ENCODE assay signal across 29 cellular contexts in genomic region chr1:114902343-114902742, GRCh38. TPM values are rescaled to one million over a fixed set of nuclear protein-coding genes. Genes with fewer than 3 reads are reported as not detected.
DNase-seq lines count a peak whose midpoint lies in the region; ATAC-seq, FAIRE-seq and TF ChIP-seq lines count a peak whose summit lies in the region.
"Had no signal": no experiment of that assay in that cellular context is flagged by ENCODE, and none has a peak within 500 bp of the region (broad histone marks: within the 10 kb centered on the region; RNA-seq: fewer than 3 reads in every experiment).

No MANE protein-coding gene starts in this region.

- POLR2A ChIA-PET in K562 (lab: Yijun Ruan, JAX), result no interaction called here

- H2AFZ ChIP-seq in K562 (ENCODE audit: low read depth, low read length), result no peak overlapping the region

- TF ChIP-seq RAD21 in K562 (CRISPR knock-in tag; conservative IDR thresholded peaks at IDR 0.05 in 1 of 2, IDR thresholded peaks at IDR 0.05 in 1 of 2), result no peak

- no peak for TF ChIP-seq CTCF in K562 (IDR thresholded peaks at IDR 0.05 in 2 of 3, conservative IDR thresholded peaks at IDR 0.05 in 1 of 3; ENCODE audit: insufficient read depth in 2 of 3, low read depth in 1 of 3, low read length in 3 of 3)
- TF ChIP-seq CTCF in thoracic aorta (IDR thresholded peaks at IDR 0.05), result no peak

- H3K27me3 ChIP-seq in HUES48 (ENCODE audit: control insufficient read depth, insufficient read depth, low read length) (no peaks in the 10 kb centered on the region), K562 (ENCODE audit: control insufficient read depth in 2 of 2, insufficient read depth in 2 of 2, low read length in 2 of 2) (no peaks in the 10 kb centered on the region), thoracic aorta (replicated peaks; ENCODE audit: insufficient read depth) (no peaks in the 10 kb centered on the region)
- H3K27me3 ChIP-seq: breast epithelium, gastrocnemius medialis, ovary, right lobe of liver, transverse colon had no signal

- H3K9ac ChIP-seq in HUES48 (ENCODE audit: low read depth, low read length) (peak overlapping the region; percentile 55; the same call in 1 of the 2 replicates), K562 (ENCODE audit: insufficient read depth in 1 of 2, low read depth in 2 of 2, low read length in 2 of 2) (no peak overlapping the region)

- H3K4me3 ChIP-seq in HUES48 (ENCODE audit: low read depth, low read length), result peak overlapping the region; percentile 57
- H3K4me3 ChIP-seq in K562, result no peak overlapping the region
- peak overlapping the region; percentile 59 for H3K4me3 ChIP-seq in thoracic aorta
- H3K4me3 ChIP-seq: breast epithelium, gastrocnemius medialis, ovary, right lobe of liver, transverse colon had no signal

- peak; percentile 58 for FAIRE-seq in K562 (lab: Jason Lieb, UNC)
- FAIRE-seq: GM18507, TTC549 had no signal

- CTCF ChIA-PET in K562 (lab: Yijun Ruan, JAX; ENCODE audit: low intra/inter-chr PET ratio), result no interaction called here

- ATAC-seq in K562 (peak; percentile 59; the same call in 1 of the 3 replicates), thoracic aorta (ENCODE audit: insufficient number of reproducible peaks, low FRiP score, low read depth) (no peak), left lobe of liver (no peak), HG03097 (IDR thresholded peaks at IDR 0.05; ENCODE audit: low FRiP score, unreplicated experiment) (no peak)
- ATAC-seq: activated naive CD8-positive, alpha-beta T cell treated with anti-CD3 and anti-CD28 coated beads, Interleukin-2, amount 50 U/mL, for 24 hours; effector memory CD8-positive, alpha-beta T cell; gastrocnemius medialis; right lobe of liver; T-cell had no signal

- in situ Hi-C loops in K562 (cut with MboI), result no loop called here

- H4K20me1 ChIP-seq in K562 (replicated peaks; ENCODE audit: control insufficient read depth, insufficient read depth, low read length), result no peaks in the 10 kb centered on the region

- intact Hi-C loops in K562 (cut with micrococcal nuclease), result no loop called here

- no TSS peak for BruUV-seq in K562 (replicated peaks; lab: Mats Ljungman, UMichigan)

- no peak overlapping the region for H3K4me2 ChIP-seq in K562 (ENCODE audit: insufficient read depth, low read length)

- DNase-seq in K562 (ENCODE audit: extremely low read depth in 1 of 4, low spot score in 3 of 4) (peak in 3 of 4 experiments; percentile 11 to 32 (median 26)), left kidney (ENCODE audit: low read depth, low spot score) (peak; percentile 28), thoracic aorta (ENCODE audit: low spot score) (no peak), left lobe of liver (ENCODE audit: low spot score) (no peak), amygdala (lab: John Stamatoyannopoulos, UW) (no peak)
- DNase-seq: activated CD4-positive, CD25-positive, alpha-beta regulatory T cell treated with anti-CD3 and anti-CD28 coated beads, Interleukin-2, amount 50 U/mL, for 72 hours; activated CD8-positive, alpha-beta memory T cell treated with anti-CD3 and anti-CD28 coated beads for 24 hours; activated gamma-delta T cell treated with Interleukin-2 at 50 U/mL for 16 hours; activated naive CD8-positive, alpha-beta T cell treated with anti-CD3 and anti-CD28 coated beads, Interleukin-2, amount 50 U/mL, for 24 hours; activated T-cell treated with anti-CD3 and anti-CD28 coated beads, Interleukin-2, amount 50 U/mL, for 1 hour; CD4-positive, alpha-beta memory T cell; effector memory CD8-positive, alpha-beta T cell; esophagus squamous epithelium; gastrocnemius medialis; GF-D8; KG1; mammary epithelial cell; NCI-H1417 treated with DMSO at 0.1 percent for 48 hours; NCI-H2081 treated with DMSO at 0.1 percent for 48 hours; right lobe of liver; SHP77 treated with DMSO at 0.1 percent for 48 hours; T-cell; transverse colon had no signal

- TF ChIP-seq POLR2A in K562 (conservative IDR thresholded peaks at IDR 0.05), result no peak

- H3K9me3 ChIP-seq in HUES48 (ENCODE audit: control insufficient read depth, insufficient read depth, low read length) (peaks cover 6% of the 10 kb centered on the region; the same call in 1 of the 2 replicates), K562 (replicated peaks; ENCODE audit: control insufficient read depth, insufficient read depth, low read depth, low read length) (no peaks in the 10 kb centered on the region), thoracic aorta (no peaks in the 10 kb centered on the region)
- H3K9me3 ChIP-seq: breast epithelium, esophagus squamous epithelium, gastrocnemius medialis, ovary, right lobe of liver had no signal

- H3K27ac ChIP-seq in HUES48 (ENCODE audit: low read depth, low read length) (peak overlapping the region; percentile 63), K562 (ENCODE audit: extremely low read depth, low read depth, low read length) (no peak overlapping the region), thoracic aorta (no peak overlapping the region)
- H3K27ac ChIP-seq: breast epithelium, esophagus squamous epithelium, gastrocnemius medialis, ovary, right lobe of liver, transverse colon had no signal

- H3K4me1 ChIP-seq in HUES48 (ENCODE audit: control insufficient read depth, insufficient read depth, low read length) (peaks cover 20% of the 10 kb centered on the region), K562 (replicated peaks in 1 of 2; ENCODE audit: control insufficient read depth in 2 of 2, insufficient read depth in 2 of 2, low read length in 2 of 2) (no peaks in the 10 kb centered on the region), thoracic aorta (ENCODE audit: control insufficient read depth in 1 of 2, low read depth in 2 of 2) (no peaks in the 10 kb centered on the region)
- H3K4me1 ChIP-seq: breast epithelium, esophagus squamous epithelium, gastrocnemius medialis, right lobe of liver, transverse colon had no signal

- 0% methylated on average over 7 of the region's 7 CpGs for WGBS in K562 (ENCODE audit: insufficient coverage, low coverage, missing lambda C conversion rate)

- no peaks in the 10 kb centered on the region for H3K9me1 ChIP-seq in K562 (ENCODE audit: control insufficient read depth, insufficient read depth, low read length)

- no peaks in the 10 kb centered on the region for H3K36me3 ChIP-seq in HUES48 (ENCODE audit: control insufficient read depth, insufficient read depth, low read length)
- no peaks in the 10 kb centered on the region for H3K36me3 ChIP-seq in K562 (ENCODE audit: control insufficient read depth, insufficient read depth, low read length)
- no peaks in the 10 kb centered on the region for H3K36me3 ChIP-seq in thoracic aorta
- H3K36me3 ChIP-seq: breast epithelium, esophagus squamous epithelium, gastrocnemius medialis, ovary, right lobe of liver, transverse colon had no signal

- no peaks in the 10 kb centered on the region for H3K79me2 ChIP-seq in K562 (ENCODE audit: control insufficient read depth, insufficient read depth, low read length)

- TF ChIP-seq EP300 in K562 (IDR thresholded peaks at IDR 0.05; ENCODE audit: low read length), result no peak

TF ChIP-seq in K562, 482 proteins besides CTCF, POLR2A, EP300 and RAD21:
- no peak for TF ChIP-seq TAF9B (IDR thresholded peaks at IDR 0.05; ENCODE audit: partially characterized antibody)
- no peak for TF ChIP-seq POLR2AphosphoS5 (IDR thresholded peaks at IDR 0.05; ENCODE audit: control insufficient read depth, insufficient read depth, low read depth, low read length)
- no peak for TF ChIP-seq HINFP (tag; conservative IDR thresholded peaks at IDR 0.05; ENCODE audit: low read depth)
- TF ChIP-seq CBX3 (IDR thresholded peaks at IDR 0.05; ENCODE audit: borderline replicate concordance in 1 of 2, low read length in 2 of 2), result no peak
- no peak for TF ChIP-seq MTF1 (CRISPR knock-in tag; IDR thresholded peaks at IDR 0.05; ENCODE audit: borderline replicate concordance)
- TF ChIP-seq SMARCC2 (IDR thresholded peaks at IDR 0.05; ENCODE audit: low read depth), result no peak

RNA-seq across cellular contexts. Expression of gene SYCP1, which starts 47.7 kb away (rescaled TPM):
- total RNA-seq in K562 (2011; cell fraction: chromatin; rRNA removed; ENCODE audit: low replicate concordance), result not detected in 2 replicates
- not detected in 2 replicates for total RNA-seq in K562 (2011; cell fraction: nucleolus; rRNA removed)
- not detected in 2 replicates for total RNA-seq in K562 (2011; cell fraction: nucleoplasm; rRNA removed)
- total RNA-seq in K562 (2014; rRNA removed) (not detected in 2 replicates), K562 (2014; rRNA removed; fragmentation: Illumina TruSeq; extraction: Trizol) (not detected in 2 replicates), K562 (2015; rRNA removed; fragmentation: Illumina TruSeq; extraction: Trizol) (not detected in 2 replicates), K562 (2021) (not detected in 2 replicates), thoracic aorta (not detected), left lobe of liver (not detected)
- polyA plus RNA-seq in K562 (2011; rRNA removed) (not detected in 2 replicates), K562 (2014; fragmentation: Illumina TruSeq; extraction: Trizol) (not detected in 2 replicates), K562 (2014; fragmentation: Nextera tagmentation; extraction: Ambion mirVana) (not detected), K562 (2014; rRNA removed) (not detected in 2 replicates)
- not detected in 2 replicates for polyA plus RNA-seq in K562 (2011; cell fraction: cytosol; rRNA removed)
- polyA plus RNA-seq in K562 (2011; cell fraction: nucleus; rRNA removed), result not detected in 2 replicates
- not detected in 2 replicates for polyA plus RNA-seq in K562 (2012)
- not detected in 2 replicates for polyA minus RNA-seq in K562 (2011; rRNA and poly(A)+ RNA removed)
- not detected in 2 replicates for polyA minus RNA-seq in K562 (2011; cell fraction: cytosol; rRNA and poly(A)+ RNA removed)
- not detected in 2 replicates for polyA minus RNA-seq in K562 (2011; cell fraction: nucleus; rRNA and poly(A)+ RNA removed)
- total RNA-seq: CD4-positive, alpha-beta memory T cell; esophagus squamous epithelium; gastrocnemius medialis; mammary epithelial cell; ovary; right lobe of liver; T-cell; transverse colon had no signal
- polyA plus RNA-seq: CD4-positive, alpha-beta memory T cell; mammary epithelial cell had no signal

Comparison
In these comparisons a context has a peak if more than half of its experiments do, and no peak if none do; other contexts are left out.
1. DNase-seq: peak in K562 (3 of 4) and left kidney (single experiment); none in thoracic aorta (single experiment), left lobe of liver (single experiment) and amygdala (0 of 56).